8 cellular contexts compared by ENCODE assay signal in genomic region chr17:82297804-82298537, GRCh38. TPM values are rescaled to one million over a fixed set of nuclear protein-coding genes. Genes with fewer than 3 reads are reported as not detected.
DNase-seq lines count a peak whose midpoint lies in the region; ATAC-seq, FAIRE-seq and TF ChIP-seq lines count a peak whose summit lies in the region.

No MANE protein-coding gene starts in this region.

- ATAC-seq in heart right ventricle, result peak; percentile 80 to 89 (median 85)
- ATAC-seq in sciatic nerve, result peak; percentile 85

- no peak for TF ChIP-seq CTCF in BE2C (IDR thresholded peaks at IDR 0.05; ENCODE audit: low read depth, low read length)
- no peak for TF ChIP-seq CTCF in heart right ventricle (IDR thresholded peaks at IDR 0.05)

- H3K36me3 ChIP-seq in BE2C (no peaks in the 10 kb centered on the region), adipocyte (ENCODE audit: control insufficient read depth, insufficient read depth, low read length, severe bottlenecking) (no peaks in the 10 kb centered on the region), heart right ventricle (no peaks in the 10 kb centered on the region)

- FAIRE-seq in GM19239 (lab: Jason Lieb, UNC), result peak; percentile 89

- intact Hi-C loops in heart right ventricle (cut with DNase I) (loop anchor here in 4 of 10 donors (5.0 to 10.0 kb wide), 2 partner anchors 53 to 66 kb away; no protein-coding TSS in a partner anchor), sciatic nerve (cut with DNase I) (no loop called here)

- peak overlapping the region; percentile 85 for H3K9ac ChIP-seq in adipocyte (ENCODE audit: low read length)

- H3K27me3 ChIP-seq in BE2C (no peaks in the 10 kb centered on the region), adipocyte (replicated peaks; ENCODE audit: control insufficient read depth, insufficient read depth, low read length) (no peaks in the 10 kb centered on the region), heart right ventricle (peaks cover 0 to 18% (median 0%) of the 10 kb centered on the region in 7 donors)

- H3K4me3 ChIP-seq in BE2C (ENCODE audit: low read depth, low read length), result peak overlapping the region; percentile 67
- H3K4me3 ChIP-seq in adipocyte (ENCODE audit: low read length), result peak overlapping the region; percentile 80
- H3K4me3 ChIP-seq in heart right ventricle, result peak overlapping the region in 9 of 10 donors; percentile 31 to 57 (median 49)

- H3K27ac ChIP-seq in heart right ventricle, result peak overlapping the region; percentile 66 to 99 (median 88)

- H3K9me3 ChIP-seq in BE2C (no peaks in the 10 kb centered on the region), adipocyte (ENCODE audit: control insufficient read depth, low read length) (no peaks in the 10 kb centered on the region), heart right ventricle (no peaks in the 10 kb centered on the region)

- DNase-seq in BE2C, result peak; percentile 75
- peak; percentile 90 for DNase-seq in GM19239 (ENCODE audit: insufficient read length, low spot score)
- DNase-seq in HUDEP-2 (lab: John Stamatoyannopoulos, UW; ENCODE audit: unreplicated experiment in 76 of 76), result peak in 69 of 76 experiments; percentile 5 to 80 (median 57)
- peak; percentile 91 for DNase-seq in T follicular helper cell (ENCODE audit: low read depth)
- DNase-seq in adipocyte (ENCODE audit: low read depth), result peak; percentile 92
- peak; percentile 85 to 89 for DNase-seq in heart right ventricle
- DNase-seq in sciatic nerve (ENCODE audit: low spot score), result peak; percentile 91
- DNase-seq in islet precursor cell, result no peak

- WGBS in heart right ventricle, 2 donors, result 19 to 24% methylated on average over 36 of the region's 36 CpGs

- H3K4me1 ChIP-seq in BE2C (peaks cover 11% of the 10 kb centered on the region), adipocyte (ENCODE audit: control insufficient read depth, insufficient read depth, low read length) (peaks cover 28% of the 10 kb centered on the region), heart right ventricle (peaks cover 11 to 87% (median 31%) of the 10 kb centered on the region in 9 donors)

RNA-seq across cellular contexts. Expression of gene CD7, which starts 19.4 kb away (rescaled TPM):
- polyA plus RNA-seq in BE2C (2012; ENCODE audit: insufficient read depth, insufficient read length, low read depth), result 0.46 TPM
- total RNA-seq in heart right ventricle (1 to 10 TPM in 2 of 10 donors, under 1 TPM in 7, not detected in 1; 0.15 to 6.0 (median 0.36) TPM), sciatic nerve (2.5 TPM)
- under 1 TPM; 0.66 to 0.81 TPM for polyA plus RNA-seq in heart right ventricle

RNA-seq across cellular contexts. Expression of gene CSNK1D, which starts 24.5 kb away (rescaled TPM):
- polyA plus RNA-seq in BE2C (2012; ENCODE audit: insufficient read depth, insufficient read length, low read depth), result 264 TPM
- total RNA-seq in heart right ventricle (10 to 100 TPM; 56.8 to 72.7 (median 67.8) TPM), sciatic nerve (152 TPM)
- 10 to 100 TPM; 54.4 to 58.1 TPM for polyA plus RNA-seq in heart right ventricle

RNA-seq across cellular contexts. Expression of gene SECTM1, which starts 35.6 kb away (rescaled TPM):
- 0.42 TPM for polyA plus RNA-seq in BE2C (2012; ENCODE audit: insufficient read depth, insufficient read length, low read depth)
- 10 to 100 TPM in 1 of 10 donors, 1 to 10 TPM in 9; 1.7 to 29.9 (median 3.9) TPM for total RNA-seq in heart right ventricle
- 1 to 10 TPM; 2.7 to 3.2 TPM for polyA plus RNA-seq in heart right ventricle
- total RNA-seq in sciatic nerve, result 22.2 TPM
